In the genomic region with DNA sequence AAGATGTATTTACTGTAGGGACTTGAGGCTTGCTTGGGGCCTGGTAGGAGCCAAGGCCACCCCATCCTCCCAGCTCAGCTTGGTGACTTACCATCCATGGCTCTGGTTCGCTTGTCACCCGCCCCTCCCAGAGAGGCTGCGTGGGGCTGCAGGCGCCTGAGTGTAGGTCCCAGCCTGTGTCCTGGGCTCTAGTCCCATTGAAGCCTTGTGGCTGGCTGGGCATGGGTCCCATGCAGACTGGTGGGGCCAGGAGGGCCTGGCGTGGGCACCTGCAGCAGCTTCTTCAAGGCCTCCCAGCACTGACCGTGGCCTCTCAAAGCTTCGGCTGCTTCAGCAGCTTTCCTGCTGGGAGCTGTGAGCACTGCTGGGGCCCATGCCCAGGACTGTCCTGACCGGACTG, we compare ENCODE assay signal across 22 cellular contexts.
"Had no signal": no experiment of that assay in that cellular context is flagged by ENCODE, and none has a peak within 500 bp of the region (broad histone marks: within the 10 kb centered on the region; RNA-seq: fewer than 3 reads in every experiment).

No MANE protein-coding gene starts in this region.

- ATAC-seq: activated CD8-positive, alpha-beta memory T cell treated with anti-CD3 and anti-CD28 coated beads, Interleukin-2, amount 10 ng/mL, durations not matched to agents 7 days and 5 days; activated naive CD8-positive, alpha-beta T cell treated with anti-CD3 and anti-CD28 coated beads, Interleukin-2, amount 50 U/mL, for 24 hours; K562 had no signal

- DNase-seq: activated B cell treated with CpG ODN at 0.5 μM for 24 hours; activated CD4-positive, alpha-beta T cell treated with anti-CD3 and anti-CD28 coated beads for 1 hour; activated CD4-positive, alpha-beta T cell treated with anti-CD3 and anti-CD28 coated beads, Interleukin-2, amount 10 ng/mL, durations not matched to agents 24 days and 14 days; activated CD4-positive, alpha-beta T cell treated with anti-CD3 and anti-CD28 coated beads, Interleukin-2, amount 50 U/mL, for 48 hours; activated CD8-positive, alpha-beta memory T cell treated with anti-CD3 and anti-CD28 coated beads, Interleukin-2, amount 10 ng/mL, durations not matched to agents 7 days and 5 days; activated effector memory CD4-positive, alpha-beta T cell treated with anti-CD3 and anti-CD28 coated beads, Interleukin-2, amount 50 U/mL, for 16 hours; activated naive CD4-positive, alpha-beta T cell treated with Interleukin-2 at 50 U/mL for 16 hours; activated naive CD8-positive, alpha-beta T cell treated with anti-CD3 and anti-CD28 coated beads, Interleukin-2, amount 50 U/mL, for 24 hours; activated T-cell treated with anti-CD3 and anti-CD28 coated beads, Interleukin-2, amount 50 U/mL, for 24 hours; amniotic stem cell; Karpas-422; MM.1S; NCI-H1105 treated with DMSO at 0.1 percent for 48 hours; NCI-H1436 treated with DMSO at 0.1 percent for 48 hours; NCI-H187; NCI-H2081; NCI-H446; NCI-H524; SHP77 treated with DMSO at 0.1 percent for 48 hours; T-helper 2 cell; T1000 had no signal

- H3K4me3 ChIP-seq: K562 had no signal
